ENCODE assay signal across 1 cellular context in the genomic region with DNA sequence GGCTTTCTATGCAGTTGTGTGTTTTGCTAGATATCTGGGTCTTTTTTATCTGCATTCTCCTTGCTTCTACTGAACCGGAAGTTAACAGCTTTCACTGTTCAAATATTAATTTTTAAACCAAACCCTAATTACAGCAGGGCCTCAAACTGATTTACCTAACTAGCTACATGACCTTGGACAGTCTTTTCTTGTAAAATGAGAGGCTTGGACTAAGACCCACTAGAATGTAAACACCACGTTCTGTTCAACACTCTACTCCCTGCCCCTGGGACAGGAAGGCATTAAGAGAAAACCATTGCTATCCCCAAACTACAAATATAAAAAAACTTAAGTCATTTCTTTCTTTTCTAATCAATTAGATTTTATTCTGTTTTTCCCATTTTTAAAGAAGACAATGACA.
A peak's percentile ranks its signal among the peaks of the same experiment; 100 is the strongest.
TF ChIP-seq lines count a peak whose summit lies in the region.

No MANE protein-coding gene starts in this region.

TF ChIP-seq in HepG2, 621 proteins besides CTCF, POLR2A, EP300 and RAD21 (continued from another document):
- TF ChIP-seq, protein P1, sequence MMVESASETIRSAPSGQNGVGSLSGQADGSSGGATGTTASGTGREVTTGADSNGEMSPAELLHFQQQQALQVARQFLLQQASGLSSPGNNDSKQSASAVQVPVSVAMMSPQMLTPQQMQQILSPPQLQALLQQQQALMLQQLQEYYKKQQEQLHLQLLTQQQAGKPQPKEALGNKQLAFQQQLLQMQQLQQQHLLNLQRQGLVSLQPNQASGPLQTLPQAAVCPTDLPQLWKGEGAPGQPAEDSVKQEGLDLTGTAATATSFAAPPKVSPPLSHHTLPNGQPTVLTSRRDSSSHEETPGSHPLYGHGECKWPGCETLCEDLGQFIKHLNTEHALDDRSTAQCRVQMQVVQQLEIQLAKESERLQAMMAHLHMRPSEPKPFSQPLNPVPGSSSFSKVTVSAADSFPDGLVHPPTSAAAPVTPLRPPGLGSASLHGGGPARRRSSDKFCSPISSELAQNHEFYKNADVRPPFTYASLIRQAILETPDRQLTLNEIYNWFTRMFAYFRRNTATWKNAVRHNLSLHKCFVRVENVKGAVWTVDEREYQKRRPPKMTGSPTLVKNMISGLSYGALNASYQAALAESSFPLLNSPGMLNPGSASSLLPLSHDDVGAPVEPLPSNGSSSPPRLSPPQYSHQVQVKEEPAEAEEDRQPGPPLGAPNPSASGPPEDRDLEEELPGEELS (CRISPR knock-in tag; IDR thresholded peaks at IDR 0.05) = peak; percentile 77
- TF ChIP-seq PITX1 (CRISPR knock-in tag; IDR thresholded peaks at IDR 0.05) (0 out of 2 replicates have a peak, but pooled peaks have one; percentile 35), ZNF121 (CRISPR knock-in tag; IDR thresholded peaks at IDR 0.05) (no peak)
